Comparison of ENCODE assay signal across 12 cellular contexts in genomic region chr1:201535046-201535777, GRCh38. TPM values are rescaled to one million over a fixed set of nuclear protein-coding genes. Genes with fewer than 3 reads are reported as not detected.
DNase-seq lines count a peak whose midpoint lies in the region; ATAC-seq, FAIRE-seq and TF ChIP-seq lines count a peak whose summit lies in the region.
"Had no signal": no experiment of that assay in that cellular context is flagged by ENCODE, and none has a peak within 500 bp of the region (broad histone marks: within the 10 kb centered on the region; RNA-seq: fewer than 3 reads in every experiment).

No MANE protein-coding gene starts in this region.

- FAIRE-seq in H1 (lab: Jason Lieb, UNC) = no peak
- FAIRE-seq: colon had no signal

- CTCF ChIA-PET in H1 (lab: Charles Lee; ENCODE audit: partially characterized antibody) = interaction anchor here (0.8 to 43.8 kb wide), 16 partner anchors 11 to 600 kb away, joined by 3 to 929 read pairs (median 3); partner anchors contain the start of gene CSRP1

- H4K91ac ChIP-seq in H1 (replicated peaks; ENCODE audit: insufficient read length, low read length) = no peak overlapping the region

- H4K8ac ChIP-seq in H1 (ENCODE audit: extremely low read depth, insufficient read depth, low read length) = no peak overlapping the region

- H3K9ac ChIP-seq in H1 (replicated peaks in 1 of 4; ENCODE audit: extremely low read depth in 1 of 4, low read depth in 3 of 4, low read length in 3 of 4) = no peak overlapping the region

- peaks cover 0 to 10% (median 6%) of the 10 kb centered on the region in 4 experiments; a peak in 5 of 7 replicates for H3K4me1 ChIP-seq in H1 (replicated peaks in 1 of 4; ENCODE audit: control insufficient read depth in 3 of 4, insufficient read depth in 4 of 4, low read length in 3 of 4)

- POLR2A ChIA-PET in H1 (lab: Charles Lee; ENCODE audit: partially characterized antibody) = interaction anchor here (0.6 kb wide), 1 partner anchor 9 kb away, joined by 4 read pairs; no protein-coding TSS in a partner anchor

- DNase-seq in EL (peak; percentile 64), NOMO-1 treated with DMSO at 0.1 percent for 48 hours (lab: John Stamatoyannopoulos, UW; ENCODE audit: unreplicated experiment) (peak; percentile 47), H1 (ENCODE audit: low read depth in 1 of 2, low spot score in 2 of 2) (no peak), renal cortical epithelial cell (ENCODE audit: low read depth) (peak; percentile 72), NCI-H1105 treated with DMSO at 0.1 percent for 48 hours (lab: John Stamatoyannopoulos, UW) (no peak), pons (ENCODE audit: low spot score) (no peak)
- DNase-seq: activated B cell treated with CpG ODN at 0.5 μM for 24 hours, naive B cell, NCI-H1930 had no signal

- peaks cover 14% of the 10 kb centered on the region; the same call in 1 of the 2 replicates for H3K23me2 ChIP-seq in H1 (ENCODE audit: low read depth, low read length)

- H2BK20ac ChIP-seq in H1 (ENCODE audit: low read length) = no peak overlapping the region

- no peak overlapping the region for H3K4me3 ChIP-seq in H1 (ENCODE audit: extremely low read depth in 1 of 4, insufficient read depth in 2 of 4, low read depth in 3 of 4, low read length in 4 of 4)

- peak overlapping the region; percentile 46; the same call in 1 of the 2 replicates for H2AK5ac ChIP-seq in H1 (ENCODE audit: low read depth, low read length)

- 81% methylated on average over 6 of the region's 6 CpGs; no CpG with 5 or more reads in 1 of the 2 experiments for WGBS in H1 (ENCODE audit: extremely low coverage in 1 of 2, insufficient coverage in 1 of 2, insufficient read length in 1 of 2, insufficient replicate concordance in 2 of 2, low coverage in 1 of 2, low lambda C conversion rate in 2 of 2, missing lambda C conversion rate in 1 of 2), 2 experiments

- H2AFZ ChIP-seq in H1 (ENCODE audit: low read length) = no peak overlapping the region

- TF ChIP-seq CTCF in H1 (IDR thresholded peaks at IDR 0.05; ENCODE audit: control extremely low read depth in 1 of 3, insufficient read depth in 1 of 3, low read depth in 1 of 3, low read length in 3 of 3) = no peak

- H3K23ac ChIP-seq in H1 (ENCODE audit: insufficient read length) = no peak overlapping the region

- no peak overlapping the region for H3K4me2 ChIP-seq in H1 (ENCODE audit: insufficient read depth in 1 of 2, low read depth in 2 of 2, low read length in 2 of 2)

- no peaks in the 10 kb centered on the region for H3K79me1 ChIP-seq in H1 (ENCODE audit: low read depth, low read length)

- H4K20me1 ChIP-seq in H1 (replicated peaks in 1 of 2; ENCODE audit: control insufficient read depth in 1 of 2, insufficient read depth in 2 of 2, low read length in 2 of 2) = no peaks in the 10 kb centered on the region

- no peak overlapping the region for H3K18ac ChIP-seq in H1 (ENCODE audit: extremely low read depth, low read length)

- H2BK5ac ChIP-seq in H1 (ENCODE audit: low read depth, low read length) = no peak overlapping the region

- no peak for TF ChIP-seq RAD21 in H1 (IDR thresholded peaks at IDR 0.05 in 1 of 2, conservative IDR thresholded peaks at IDR 0.05 in 1 of 2; ENCODE audit: low read depth in 2 of 2, low read length in 2 of 2)

- 0 out of 2 replicates have a peak overlapping the region, but pooled peaks have one; percentile 36 for H2BK15ac ChIP-seq in H1 (ENCODE audit: low read length)

- no peaks in the 10 kb centered on the region for H3K9me3 ChIP-seq in H1 (ENCODE audit: insufficient read depth in 2 of 2, low read depth in 1 of 2, low read length in 1 of 2)

- no peak overlapping the region for H3K14ac ChIP-seq in H1 (ENCODE audit: insufficient read length)

- no peak overlapping the region for H2BK120ac ChIP-seq in H1 (replicated peaks; ENCODE audit: low read depth, low read length)

- no peak for TF ChIP-seq EP300 in H1 (IDR thresholded peaks at IDR 0.05; ENCODE audit: borderline replicate concordance in 1 of 2, low read depth in 2 of 2, low read length in 2 of 2)

- H3K79me2 ChIP-seq in H1 (ENCODE audit: control insufficient read depth in 1 of 2, insufficient read depth in 2 of 2, low read length in 2 of 2) = no peaks in the 10 kb centered on the region

- no peak overlapping the region for H3K56ac ChIP-seq in H1 (replicated peaks; ENCODE audit: insufficient read length, low read depth, low read length)

- TF ChIP-seq POLR2A in H1 (IDR thresholded peaks at IDR 0.05; ENCODE audit: control extremely low read depth in 1 of 2, low read depth in 2 of 2, low read length in 2 of 2) = no peak

- H2BK12ac ChIP-seq in H1 (ENCODE audit: low read depth, low read length) = no peak overlapping the region

- peaks cover 0 to 20% (median 17%) of the 10 kb centered on the region in 4 experiments; a peak in 6 of 7 replicates for H3K27me3 ChIP-seq in H1 (replicated peaks in 1 of 4; ENCODE audit: control insufficient read depth in 3 of 4, extremely low read depth in 1 of 4, insufficient read depth in 3 of 4, low read length in 3 of 4)

- no peaks in the 10 kb centered on the region for H3K36me3 ChIP-seq in H1 (ENCODE audit: control insufficient read depth in 2 of 4, insufficient read depth in 4 of 4, low read length in 3 of 4)

- no peak overlapping the region for H3K4ac ChIP-seq in H1 (replicated peaks; ENCODE audit: insufficient read length, low read depth, low read length)

- no peak overlapping the region for H4K5ac ChIP-seq in H1 (ENCODE audit: insufficient read length, low read depth, low read length)

- H3K27ac ChIP-seq in H1 (ENCODE audit: low read depth, low read length) = no peak overlapping the region

- ATAC-seq in GM21723 (IDR thresholded peaks at IDR 0.05; ENCODE audit: unreplicated experiment) = no peak
- no peak for ATAC-seq in GM21526 (IDR thresholded peaks at IDR 0.05; ENCODE audit: low FRiP score, unreplicated experiment)

TF ChIP-seq in H1, 55 proteins besides CTCF, POLR2A, EP300 and RAD21:
- TF ChIP-seq TAF1 (IDR thresholded peaks at IDR 0.05; ENCODE audit: low read depth, low read length) (no peak), E2F6 (IDR thresholded peaks at IDR 0.05) (no peak), EGR1 (IDR thresholded peaks at IDR 0.05; ENCODE audit: borderline replicate concordance, low read depth, low read length) (no peak), KDM4A (IDR thresholded peaks at IDR 0.05; ENCODE audit: low read depth, low read length, severe bottlenecking) (no peak), RXRA (IDR thresholded peaks at IDR 0.05; ENCODE audit: insufficient read depth, low read depth, low read length) (no peak), SIN3A (conservative IDR thresholded peaks at IDR 0.05 in 1 of 2, IDR thresholded peaks at IDR 0.05 in 1 of 2; ENCODE audit: low read depth in 1 of 2, low read length in 2 of 2) (no peak), SAP30 (IDR thresholded peaks at IDR 0.05; ENCODE audit: insufficient read depth, insufficient replicate concordance, low read length) (no peak), MAX (IDR thresholded peaks at IDR 0.05) (no peak), ATF2 (IDR thresholded peaks at IDR 0.05; ENCODE audit: low read length) (no peak)

RNA-seq across cellular contexts. Expression of gene NAV1, which starts 3.7 kb away (rescaled TPM):
- 42.7 and 43.6 TPM in 2 replicates for total RNA-seq in H1 (2021; fragmentation: NEBNext Ultra II Directional; extraction: Animal tissue kit (Norgen Biotek cat#: 25700))
- 9.9 and 12.2 TPM in 2 replicates for polyA plus RNA-seq in H1 (2011; rRNA removed)
- polyA plus RNA-seq in H1 (2011; cell fraction: cytosol; rRNA removed) = 6.1 TPM
- polyA plus RNA-seq in H1 (2011; cell fraction: nucleus; rRNA removed) = 21.8 TPM
- 18.4 to 24.2 TPM (median 23.3 TPM) in 4 replicates for polyA plus RNA-seq in H1 (2012, experiment 1 of 2)
- polyA plus RNA-seq in H1 (2012, experiment 2 of 2) = 6.4 TPM
- polyA plus RNA-seq in H1 (2013, experiment 1 of 2) = 16.4 TPM
- 14.6 TPM for polyA plus RNA-seq in H1 (2013, experiment 2 of 2)
- 23.8 and 26.1 TPM in 2 replicates for polyA minus RNA-seq in H1 (2011; rRNA and poly(A)+ RNA removed)
- polyA minus RNA-seq in H1 (2011; cell fraction: cytosol; rRNA and poly(A)+ RNA removed) = 24.7 TPM
- 27.6 TPM for polyA minus RNA-seq in H1 (2011; cell fraction: nucleus; rRNA and poly(A)+ RNA removed)
- total RNA-seq in renal cortical epithelial cell = 5.2 and 17.1 TPM in 2 replicates

RNA-seq across cellular contexts. Expression of gene CSRP1, which starts 28.3 kb away (rescaled TPM):
- total RNA-seq in H1 (2021; fragmentation: NEBNext Ultra II Directional; extraction: Animal tissue kit (Norgen Biotek cat#: 25700)) = 22.3 and 24.1 TPM in 2 replicates
- polyA plus RNA-seq in H1 (2011; rRNA removed) = 13.2 and 14.2 TPM in 2 replicates
- 13.4 TPM for polyA plus RNA-seq in H1 (2011; cell fraction: cytosol; rRNA removed)
- polyA plus RNA-seq in H1 (2011; cell fraction: nucleus; rRNA removed) = 14.7 TPM
- polyA plus RNA-seq in H1 (2012, experiment 1 of 2) = 12.4 to 15.0 TPM (median 13.8 TPM) in 4 replicates
- polyA plus RNA-seq in H1 (2012, experiment 2 of 2) = 20.3 TPM
- 15.9 TPM for polyA plus RNA-seq in H1 (2013, experiment 1 of 2)
- polyA plus RNA-seq in H1 (2013, experiment 2 of 2) = 15.4 TPM
- 10.5 and 12.6 TPM in 2 replicates for polyA minus RNA-seq in H1 (2011; rRNA and poly(A)+ RNA removed)
- 9.5 TPM for polyA minus RNA-seq in H1 (2011; cell fraction: cytosol; rRNA and poly(A)+ RNA removed)
- polyA minus RNA-seq in H1 (2011; cell fraction: nucleus; rRNA and poly(A)+ RNA removed) = 9.3 TPM
- total RNA-seq in renal cortical epithelial cell = 253 and 495 TPM in 2 replicates

Comparison
In these comparisons a context has a peak if more than half of its experiments do, and no peak if none do; other contexts are left out.
1. DNase-seq: peak in EL (single experiment), NOMO-1 treated with DMSO at 0.1 percent for 48 hours (single experiment) and renal cortical epithelial cell (single experiment); none in H1 (0 of 2), NCI-H1105 treated with DMSO at 0.1 percent for 48 hours (single experiment) and pons (single experiment).
2. RNA of gene CSRP1, which starts 28.3 kb away (total RNA-seq): 253 to 495 TPM in renal cortical epithelial cell; 22.3 to 24.1 TPM in H1; every median in the first group is over 10 times any median in the second.